In genomic region chr3:110400315-110400714, GRCh38 we compare ENCODE assay signal across 7 cellular contexts.
"Had no signal": no experiment of that assay in that cellular context is flagged by ENCODE, and none has a peak within 500 bp of the region (broad histone marks: within the 10 kb centered on the region; RNA-seq: fewer than 3 reads in every experiment).

No MANE protein-coding gene starts in this region.

- ATAC-seq: K562 had no signal

- H3K4me2 ChIP-seq: KMS-11 had no signal

- H3K4me3 ChIP-seq: K562 had no signal

- FAIRE-seq: HTR-8/SVneo, K562 had no signal

- H3K9ac ChIP-seq: KMS-11 had no signal

- H3K27ac ChIP-seq: HL-60, KMS-11 had no signal

- DNase-seq: IMR-90, KBM-7, KG1 had no signal
